Comparison of ENCODE assay signal across 19 cellular contexts in the genomic region with DNA sequence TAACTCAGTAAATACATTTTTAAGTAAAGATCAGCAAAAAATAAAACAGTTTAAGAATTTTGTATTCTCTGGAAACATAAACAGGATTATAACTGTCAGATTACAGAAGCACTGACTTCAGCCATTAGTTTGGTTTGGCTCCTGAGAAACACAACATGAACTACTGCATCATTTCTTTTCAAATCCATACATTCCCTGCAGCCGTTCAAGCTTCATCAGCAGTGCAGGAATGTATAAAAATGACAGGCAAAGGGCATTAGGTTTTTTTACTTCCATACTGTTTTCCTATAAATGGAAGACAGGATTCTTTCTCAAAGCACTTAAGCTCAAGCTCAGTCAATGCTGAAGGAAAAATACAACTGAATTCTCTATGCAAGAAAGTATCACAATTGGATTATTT. TPM values are rescaled to one million over a fixed set of nuclear protein-coding genes. Genes with fewer than 3 reads are reported as not detected.
DNase-seq lines count a peak whose midpoint lies in the region; ATAC-seq, FAIRE-seq and TF ChIP-seq lines count a peak whose summit lies in the region.
"Had no signal": no experiment of that assay in that cellular context is flagged by ENCODE, and none has a peak within 500 bp of the region (broad histone marks: within the 10 kb centered on the region; RNA-seq: fewer than 3 reads in every experiment).

No MANE protein-coding gene starts in this region.

- no peak overlapping the region for H2BK5ac ChIP-seq in IMR-90 (ENCODE audit: low read depth, low read length, poor library complexity, severe bottlenecking)

- H4K20me1 ChIP-seq in IMR-90 (ENCODE audit: insufficient read depth, low read length), result no peaks in the 10 kb centered on the region

- H2BK20ac ChIP-seq in IMR-90 (ENCODE audit: low read depth, low read length), result no peak overlapping the region

- no peak overlapping the region for H2BK15ac ChIP-seq in IMR-90 (ENCODE audit: low read depth, low read length)

- DNase-seq in A549 (ENCODE audit: low read depth in 1 of 2, low spot score in 1 of 2), result no peak
- no peak for DNase-seq in IMR-90
- DNase-seq in colonic mucosa, result no peak
- DNase-seq in retina, result peak; percentile 51
- no peak for DNase-seq in kidney
- DNase-seq in hippocampal formation (lab: John Stamatoyannopoulos, UW), result no peak
- no peak for DNase-seq in NCI-H526 treated with DMSO at 0.1 percent for 48 hours (lab: John Stamatoyannopoulos, UW)
- DNase-seq: C1 segment of cervical spinal cord; CD8-positive, alpha-beta memory T cell; DMS79 treated with DMSO at 0.1 percent for 48 hours; NCI-H1417 treated with DMSO at 0.1 percent for 48 hours; NCI-H1930; NCI-H2171; NCI-H526; SHP77; SK-N-SH had no signal

- POLR2A ChIA-PET in A549 (lab: Yijun Ruan, JAX) (no interaction called here), IMR-90 (lab: Charles Lee; ENCODE audit: unreplicated experiment) (no interaction called here)

- no peak overlapping the region for H2AK9ac ChIP-seq in IMR-90 (replicated peaks; ENCODE audit: low read depth, low read length, poor library complexity)

- H2AFZ ChIP-seq in IMR-90 (replicated peaks; ENCODE audit: low read length, poor library complexity), result no peak overlapping the region

- H3K9ac ChIP-seq in IMR-90 (ENCODE audit: low read depth, low read length) (no peak overlapping the region), colonic mucosa (ENCODE audit: low read depth in 2 of 2, low read length in 2 of 2) (no peak overlapping the region), kidney (ENCODE audit: low read length in 2 of 2) (no peak overlapping the region)
- H3K9ac ChIP-seq: SK-N-SH had no signal

- H3K27ac ChIP-seq in A549, result no peak overlapping the region
- no peak overlapping the region for H3K27ac ChIP-seq in IMR-90 (ENCODE audit: insufficient read depth, low read length)
- H3K27ac ChIP-seq in colonic mucosa, result peak overlapping the region; percentile 5
- no peak overlapping the region for H3K27ac ChIP-seq in kidney (ENCODE audit: low read depth in 2 of 2, low read length in 2 of 2)

- no peak overlapping the region for H3K56ac ChIP-seq in IMR-90 (ENCODE audit: extremely low read depth, insufficient read depth, low read length)

- TF ChIP-seq CTCF in A549 (IDR thresholded peaks at IDR 0.05) (no peak), IMR-90 (conservative IDR thresholded peaks at IDR 0.05; ENCODE audit: low read depth, low read length) (no peak), colonic mucosa (IDR thresholded peaks at IDR 0.05) (no peak), kidney (IDR thresholded peaks at IDR 0.05; ENCODE audit: borderline replicate concordance, extremely low read depth, insufficient read depth) (no peak)

- dilution Hi-C loops in IMR-90 (cut with HindIII; ENCODE audit: low sequenced_read_pairs, unreplicated experiment), result no loop called here

- TF ChIP-seq RAD21 in A549 (conservative IDR thresholded peaks at IDR 0.05 in 1 of 2, IDR thresholded peaks at IDR 0.05 in 1 of 2), result no peak
- TF ChIP-seq RAD21 in IMR-90 (IDR thresholded peaks at IDR 0.05; ENCODE audit: low read length), result no peak

- peaks cover 3 to 4% of the 10 kb centered on the region in 2 experiments; a peak in 2 of 4 replicates for H3K79me1 ChIP-seq in IMR-90 (ENCODE audit: low read depth in 1 of 2, low read length in 2 of 2)

- H3K4me2 ChIP-seq in A549, result peak overlapping the region; percentile 36; the same call in 2 of the 3 replicates
- no peak overlapping the region for H3K4me2 ChIP-seq in IMR-90 (ENCODE audit: low read depth, low read length)

- no peak overlapping the region for H2AK5ac ChIP-seq in IMR-90 (ENCODE audit: low read depth, low read length)

- TF ChIP-seq EP300 in A549 (IDR thresholded peaks at IDR 0.05), result no peak

- no peak overlapping the region for H3K23ac ChIP-seq in IMR-90 (ENCODE audit: low read depth, low read length)

- H3K9me3 ChIP-seq in A549, result no peaks in the 10 kb centered on the region
- H3K9me3 ChIP-seq in IMR-90 (ENCODE audit: control insufficient read depth, insufficient read depth, low read length), result no peaks in the 10 kb centered on the region
- H3K9me3 ChIP-seq in colonic mucosa, result no peaks in the 10 kb centered on the region
- H3K9me3 ChIP-seq in kidney (ENCODE audit: control insufficient read depth in 1 of 2, low read length in 2 of 2), result no peaks in the 10 kb centered on the region
- H3K9me3 ChIP-seq: SK-N-SH had no signal

- WGBS in A549 (ENCODE audit: missing lambda C conversion rate), result 38% methylated on average over 1 of the region's 1 CpG
- no CpG with 5 or more reads among the region's 1 CpG for WGBS in IMR-90 (ENCODE audit: extremely low coverage in 2 of 2, insufficient read length in 1 of 2), 2 experiments

- H3K4me3 ChIP-seq in A549 (no peak overlapping the region), IMR-90 (ENCODE audit: insufficient read depth, low read depth, low read length) (no peak overlapping the region), colonic mucosa (no peak overlapping the region), kidney (ENCODE audit: low read length in 2 of 2) (no peak overlapping the region)

- peaks cover 30% of the 10 kb centered on the region for H3K4me1 ChIP-seq in A549
- peaks cover 2% of the 10 kb centered on the region; the same call in 1 of the 2 replicates for H3K4me1 ChIP-seq in IMR-90 (ENCODE audit: control insufficient read depth, insufficient read depth, low read length)
- no peaks in the 10 kb centered on the region for H3K4me1 ChIP-seq in colonic mucosa
- no peaks in the 10 kb centered on the region for H3K4me1 ChIP-seq in kidney (ENCODE audit: control insufficient read depth in 1 of 2, insufficient read depth in 1 of 2, low read depth in 1 of 2, low read length in 2 of 2)

- no peak for ATAC-seq in A549
- no peak for ATAC-seq in IMR-90 (ENCODE audit: low read depth)

- H2BK120ac ChIP-seq in IMR-90 (ENCODE audit: low read depth, low read length), result no peak overlapping the region; the same call in 1 of the 2 replicates

- 0 out of 4 replicates have a peak overlapping the region, but pooled peaks of 1 of the 2 experiments have one; percentile 2 for H4K8ac ChIP-seq in IMR-90 (ENCODE audit: low read depth in 2 of 2, low read length in 2 of 2)

- H3K36me3 ChIP-seq in IMR-90 (ENCODE audit: control insufficient read depth, insufficient read depth, low read length), result no peaks in the 10 kb centered on the region
- H3K36me3 ChIP-seq in colonic mucosa, result no peaks in the 10 kb centered on the region
- H3K36me3 ChIP-seq in kidney (ENCODE audit: control insufficient read depth in 1 of 2, insufficient read depth in 2 of 2, low read length in 2 of 2), result no peaks in the 10 kb centered on the region

- no peak overlapping the region for H4K91ac ChIP-seq in IMR-90 (ENCODE audit: insufficient read depth, low read depth, low read length)

- no peak overlapping the region for H3K18ac ChIP-seq in IMR-90 (ENCODE audit: low read depth, low read length)

- in situ Hi-C loops in IMR-90 (cut with MboI; ENCODE audit: low sequenced_read_pairs), result no loop called here

- FAIRE-seq in A549 (lab: Jason Lieb, UNC), result no peak
- FAIRE-seq in kidney (lab: Jason Lieb, UNC), result no peak
- FAIRE-seq: H1 had no signal

- TF ChIP-seq POLR2A in A549 (IDR thresholded peaks at IDR 0.05; ENCODE audit: low read length), result no peak
- TF ChIP-seq POLR2A in IMR-90 (IDR thresholded peaks at IDR 0.05; ENCODE audit: low read depth, low read length), result no peak

- H4K5ac ChIP-seq in IMR-90 (ENCODE audit: low read depth, low read length), result no peak overlapping the region

- intact Hi-C loops in IMR-90 (cut with micrococcal nuclease), result no loop called here
- intact Hi-C loops in colonic mucosa (cut with DNase I), result loop anchor here (10.0 kb wide), 1 partner anchor 273 kb away; no protein-coding TSS in a partner anchor
- intact Hi-C loops in kidney (cut with DNase I), result no loop called here

- peaks cover 2% of the 10 kb centered on the region; the same call in 1 of the 2 replicates for H3K9me1 ChIP-seq in IMR-90 (ENCODE audit: insufficient read depth, low read length)

- H3K14ac ChIP-seq in IMR-90 (replicated peaks; ENCODE audit: low read depth, low read length), result 0 out of 2 replicates have a peak overlapping the region, but pooled peaks have one; percentile 10

- H3K27me3 ChIP-seq in IMR-90 (ENCODE audit: control insufficient read depth, insufficient read depth, low read length) (no peaks in the 10 kb centered on the region), colonic mucosa (no peaks in the 10 kb centered on the region)

- CTCF ChIA-PET in A549 (lab: Yijun Ruan, JAX) (interaction anchor here (0.7 to 1.1 kb wide), 2 partner anchors 13 to 536 kb away, joined by 3 read pairs; no protein-coding TSS in a partner anchor), IMR-90 (lab: Yijun Ruan, JAX) (no interaction called here)

- H3K4ac ChIP-seq in IMR-90 (ENCODE audit: low read depth, low read length), result no peak overlapping the region

- BruUV-seq in IMR-90 (replicated peaks; lab: Mats Ljungman, UMichigan), result no TSS peak

TF ChIP-seq in A549, 52 proteins besides CTCF, POLR2A, EP300 and RAD21 (continues in another document):
- no peak for TF ChIP-seq HOXB13 (CRISPR knock-in tag; IDR thresholded peaks at IDR 0.05; ENCODE audit: low read depth)
- TF ChIP-seq ESRRA (IDR thresholded peaks at IDR 0.05; ENCODE audit: borderline replicate concordance, low read length), result no peak

TF ChIP-seq in IMR-90, 13 proteins besides CTCF, POLR2A, EP300 and RAD21 (continues in another document):
- no peak for TF ChIP-seq CHD1 (IDR thresholded peaks at IDR 0.05; ENCODE audit: low read depth, low read length)
- no peak for TF ChIP-seq RCOR1 (IDR thresholded peaks at IDR 0.05; ENCODE audit: insufficient replicate concordance, low read length)
- TF ChIP-seq FOS (IDR thresholded peaks at IDR 0.05; ENCODE audit: low read depth, low read length), result no peak
- no peak for TF ChIP-seq MXI1 (IDR thresholded peaks at IDR 0.05; ENCODE audit: borderline replicate concordance, low read depth, low read length)
- no peak for TF ChIP-seq NFE2L2 (IDR thresholded peaks at IDR 0.05; ENCODE audit: low read depth, low read length)
- TF ChIP-seq SMC3 (IDR thresholded peaks at IDR 0.05; ENCODE audit: low read depth, low read length), result no peak
- TF ChIP-seq RFX5 (IDR thresholded peaks at IDR 0.05; ENCODE audit: low read depth, low read length), result no peak
- no peak for TF ChIP-seq BHLHE40 (IDR thresholded peaks at IDR 0.05; ENCODE audit: low read depth, low read length)
- no peak for TF ChIP-seq MAFK (IDR thresholded peaks at IDR 0.05; ENCODE audit: low read depth, low read length)

RNA-seq across cellular contexts. Expression of a gene that starts 4.2 kb away (rescaled TPM):
- polyA plus RNA-seq in A549 (2011; rRNA removed) (not detected in 2 replicates), A549 (2017; fragmentation: RNase III; extraction: RNeasy Plus Mini Kit Qiagen cat#74134 plus additional on column Dnase treatment) (not detected in 3 replicates), IMR-90 (2012; rRNA removed) (7.6 TPM in 2 replicates), kidney (ENCODE audit: insufficient read depth, low read depth, low replicate concordance) (not detected)
- not detected in 2 replicates for polyA plus RNA-seq in A549 (2012; cell fraction: cytosol; rRNA removed)
- polyA plus RNA-seq in A549 (2012; cell fraction: nucleus; rRNA removed), result not detected in 2 replicates
- polyA minus RNA-seq in A549 (2011; rRNA and poly(A)+ RNA removed), result not detected in 2 replicates
- total RNA-seq in IMR-90 (2012; rRNA removed) (11.7 and 12.0 TPM in 2 replicates), colonic mucosa (10 to 100 TPM in 1 of 2 donors, 1 to 10 TPM in 1; 2.0 to 27.5 TPM), kidney (0.09 TPM)
- polyA plus RNA-seq in IMR-90 (2012; cell fraction: cytosol; rRNA removed), result 5.5 and 8.4 TPM in 2 replicates
- polyA plus RNA-seq in IMR-90 (2012; cell fraction: nucleus; rRNA removed; ENCODE audit: low replicate concordance), result 2.9 and 4.1 TPM in 2 replicates
- total RNA-seq: CD8-positive, alpha-beta memory T cell; H1; MCF 10A; OCI-LY7 had no signal
- polyA plus RNA-seq: CD8-positive, alpha-beta memory T cell had no signal
